9 cellular contexts compared by ENCODE assay signal in genomic region chr22:32802291-32802826, GRCh38. TPM values are rescaled to one million over a fixed set of nuclear protein-coding genes. Genes with fewer than 3 reads are reported as not detected.
DNase-seq lines count a peak whose midpoint lies in the region; ATAC-seq and TF ChIP-seq lines count a peak whose summit lies in the region.
"Had no signal": no experiment of that assay in that cellular context is flagged by ENCODE, and none has a peak within 500 bp of the region (broad histone marks: within the 10 kb centered on the region; RNA-seq: fewer than 3 reads in every experiment).

No MANE protein-coding gene starts in this region.

- peak overlapping the region; percentile 89 for H3K9ac ChIP-seq in muscle layer of colon (ENCODE audit: low read length)

- TF ChIP-seq EP300 in upper lobe of left lung (IDR thresholded peaks at IDR 0.05) = no peak

- H3K36me3 ChIP-seq in cardiac muscle cell (no peaks in the 10 kb centered on the region), muscle layer of colon (ENCODE audit: insufficient read depth, low read length) (no peaks in the 10 kb centered on the region), upper lobe of left lung (peaks cover 0 to 24% (median 0%) of the 10 kb centered on the region in 4 donors)

- H3K4me3 ChIP-seq in cardiac muscle cell = peak overlapping the region; percentile 97
- H3K4me3 ChIP-seq in muscle layer of colon (ENCODE audit: low read depth in 1 of 2, low read length in 2 of 2) = peak overlapping the region; percentile 85 to 97
- H3K4me3 ChIP-seq in upper lobe of left lung = peak overlapping the region; percentile 49 to 95 (median 85)

- intact Hi-C loops in left ventricle myocardium superior (cut with micrococcal nuclease) = no loop called here

- 5 to 8% methylated on average over 12 of the region's 12 CpGs for WGBS in upper lobe of left lung, 2 donors

- DNase-seq in cardiac muscle cell (ENCODE audit: low read depth in 1 of 2, low spot score in 1 of 2) (peak in 1 of 2 donors; percentile 41), left ventricle myocardium superior (no peak), epithelial cell of prostate (ENCODE audit: low read depth, low spot score) (no peak), upper lobe of left lung (no peak), NCI-H1092 (lab: John Stamatoyannopoulos, UW) (no peak), NCI-H146 (lab: John Stamatoyannopoulos, UW) (no peak)
- DNase-seq in stimulated activated CD4-positive, alpha-beta T cell treated with anti-CD3 and anti-CD28 coated beads, Interleukin-4, amount 100 ng/mL, for 1 hour = no peak
- DNase-seq: NCI-H1694 treated with DMSO at 0.1 percent for 48 hours had no signal

- ATAC-seq in left ventricle myocardium superior (no peak), upper lobe of left lung (ENCODE audit: low FRiP score in 2 of 2) (no peak)

- H3K4me1 ChIP-seq in cardiac muscle cell (ENCODE audit: low read depth) (peaks cover 27% of the 10 kb centered on the region), muscle layer of colon (ENCODE audit: insufficient read depth, low read length) (peaks cover 38% of the 10 kb centered on the region), upper lobe of left lung (peaks cover 3 to 18% (median 10%) of the 10 kb centered on the region in 4 donors)

- no peak for TF ChIP-seq POLR2A in upper lobe of left lung (IDR thresholded peaks at IDR 0.05)

- H3K9me3 ChIP-seq in cardiac muscle cell (ENCODE audit: low read depth) = no peaks in the 10 kb centered on the region
- H3K9me3 ChIP-seq in muscle layer of colon (ENCODE audit: low read length) = no peaks in the 10 kb centered on the region
- H3K9me3 ChIP-seq in upper lobe of left lung = no peaks in the 10 kb centered on the region

- H3K27ac ChIP-seq in cardiac muscle cell = no peak overlapping the region
- H3K27ac ChIP-seq in epithelial cell of prostate = peak overlapping the region; percentile 37
- peak overlapping the region; percentile 86 for H3K27ac ChIP-seq in muscle layer of colon (ENCODE audit: low read depth, low read length)
- peak overlapping the region; percentile 88 to 92 (median 90) for H3K27ac ChIP-seq in upper lobe of left lung

- no peaks in the 10 kb centered on the region for H3K27me3 ChIP-seq in cardiac muscle cell
- no peaks in the 10 kb centered on the region for H3K27me3 ChIP-seq in muscle layer of colon (ENCODE audit: control insufficient read depth in 1 of 2, insufficient read depth in 2 of 2, low read length in 2 of 2)
- H3K27me3 ChIP-seq in upper lobe of left lung = peaks cover 0 to 17% (median 4%) of the 10 kb centered on the region in 4 donors

- TF ChIP-seq CTCF in cardiac muscle cell (IDR thresholded peaks at IDR 0.05; ENCODE audit: low read depth, low read length) (no peak), upper lobe of left lung (IDR thresholded peaks at IDR 0.05) (no peak)

RNA-seq across cellular contexts. Expression of gene TIMP3, which starts 0.9 kb away (rescaled TPM):
- total RNA-seq in cardiac muscle cell (72.8 and 91.3 TPM in 2 replicates), left ventricle myocardium superior (256 TPM), upper lobe of left lung (100 to 1,000 TPM; 196 to 659 (median 531) TPM)
- 85.9 and 126 TPM in 2 replicates for polyA plus RNA-seq in cardiac muscle cell
